ENCODE assay signal across 2 cellular contexts in the genomic region with DNA sequence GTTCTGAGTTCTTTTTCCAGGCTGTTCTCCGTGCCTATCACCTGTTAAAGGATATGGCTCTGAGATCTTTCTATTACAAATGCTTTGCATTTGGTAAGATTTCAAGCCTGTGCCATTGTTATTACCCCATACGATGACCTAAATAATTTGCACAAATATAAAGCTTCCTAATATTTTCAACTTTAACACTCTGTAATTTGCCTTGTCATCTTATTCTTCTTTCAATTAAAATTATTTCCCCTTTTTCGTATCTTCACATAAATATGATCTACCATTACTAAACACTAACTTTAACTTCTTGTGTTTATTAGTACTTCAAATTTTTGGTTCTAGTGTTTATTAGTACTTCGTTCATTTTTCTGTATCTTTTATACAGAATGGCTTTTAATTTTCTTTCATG.
TF ChIP-seq lines count a peak whose summit lies in the region.

No MANE protein-coding gene starts in this region.

TF ChIP-seq in A549, 52 proteins besides CTCF, POLR2A, EP300 and RAD21:
- TF ChIP-seq MAFK (IDR thresholded peaks at IDR 0.05; ENCODE audit: partially characterized antibody) (peak; percentile 52), CBX2 (IDR thresholded peaks at IDR 0.05; ENCODE audit: borderline replicate concordance, low read depth) (no peak)

TF ChIP-seq in K562, 482 proteins besides CTCF, POLR2A, EP300 and RAD21:
- TF ChIP-seq, protein P1, sequence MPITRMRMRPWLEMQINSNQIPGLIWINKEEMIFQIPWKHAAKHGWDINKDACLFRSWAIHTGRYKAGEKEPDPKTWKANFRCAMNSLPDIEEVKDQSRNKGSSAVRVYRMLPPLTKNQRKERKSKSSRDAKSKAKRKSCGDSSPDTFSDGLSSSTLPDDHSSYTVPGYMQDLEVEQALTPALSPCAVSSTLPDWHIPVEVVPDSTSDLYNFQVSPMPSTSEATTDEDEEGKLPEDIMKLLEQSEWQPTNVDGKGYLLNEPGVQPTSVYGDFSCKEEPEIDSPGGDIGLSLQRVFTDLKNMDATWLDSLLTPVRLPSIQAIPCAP (CRISPR knock-in tag; IDR thresholded peaks at IDR 0.05; ENCODE audit: borderline replicate concordance), result no peak
- no peak for TF ChIP-seq BCOR (IDR thresholded peaks at IDR 0.05)
- no peak for TF ChIP-seq ETV1 (tag; conservative IDR thresholded peaks at IDR 0.05; ENCODE audit: low read depth)
- no peak for TF ChIP-seq NR2C2 (CRISPR knock-in tag; IDR thresholded peaks at IDR 0.05)
- TF ChIP-seq NR2C2 (tag; IDR thresholded peaks at IDR 0.05), result no peak
- TF ChIP-seq ZNF316 (IDR thresholded peaks at IDR 0.05), result peak; percentile 57
